8 cellular contexts compared by ENCODE assay signal in the genomic region with DNA sequence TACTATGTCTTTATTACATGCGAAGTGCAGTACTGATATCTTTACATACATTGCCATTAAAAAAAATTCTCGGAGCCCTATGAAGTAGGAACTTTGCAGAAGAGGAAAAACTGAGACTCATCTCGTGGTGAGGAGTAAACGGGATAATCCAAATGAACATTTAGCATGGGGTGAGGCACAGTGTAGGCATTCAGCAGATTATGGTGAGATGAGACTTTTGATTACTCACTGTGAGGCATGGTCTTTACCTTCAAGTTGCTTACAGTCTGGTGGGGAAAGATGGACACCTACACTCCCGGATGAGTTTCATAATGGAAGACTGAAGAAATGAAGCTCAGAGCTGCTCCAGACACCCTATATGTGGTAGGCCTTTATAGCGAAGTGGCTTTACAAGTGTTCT. TPM values are rescaled to one million over a fixed set of nuclear protein-coding genes. Genes with fewer than 3 reads are reported as not detected.
DNase-seq lines count a peak whose midpoint lies in the region; ATAC-seq and TF ChIP-seq lines count a peak whose summit lies in the region.

No MANE protein-coding gene starts in this region.

- no peak for TF ChIP-seq POLR2A in gastrocnemius medialis (IDR thresholded peaks at IDR 0.05)

- H3K4me1 ChIP-seq in SJCRH30 (peaks cover 14% of the 10 kb centered on the region), fibroblast of lung (ENCODE audit: control insufficient read depth, extremely low read depth, insufficient read depth, low read length) (peaks cover 6% of the 10 kb centered on the region), gastrocnemius medialis (peaks cover 58 to 60% of the 10 kb centered on the region in 2 donors)

- H3K79me2 ChIP-seq in fibroblast of lung (ENCODE audit: control insufficient read depth, insufficient read depth, low read length): peaks cover 68% of the 10 kb centered on the region

- DNase-seq in GM12864 (ENCODE audit: low read depth) (no peak), SJCRH30 (no peak), fibroblast of lung (ENCODE audit: low read depth in 2 of 2) (peak in 1 of 2 donors; percentile 25), gastrocnemius medialis (no peak), AG20443 (ENCODE audit: low spot score) (no peak), head of caudate nucleus (no peak)
- no peak for DNase-seq in stimulated activated CD4-positive, alpha-beta T cell treated with anti-CD3 and anti-CD28 coated beads, Interleukin-15, amount 100 ng/mL, for 24 hours

- TF ChIP-seq CTCF in GM12864 (IDR thresholded peaks at IDR 0.05; ENCODE audit: low read depth, low read length, missing control alignments): no peak
- TF ChIP-seq CTCF in fibroblast of lung (conservative IDR thresholded peaks at IDR 0.05 in 1 of 2, IDR thresholded peaks at IDR 0.05 in 1 of 2; ENCODE audit: low read depth in 1 of 2, low read length in 2 of 2): no peak
- no peak for TF ChIP-seq CTCF in gastrocnemius medialis (IDR thresholded peaks at IDR 0.05 in 4 of 5, conservative IDR thresholded peaks at IDR 0.05 in 1 of 5)

- H3K27ac ChIP-seq in SJCRH30: no peak overlapping the region
- H3K27ac ChIP-seq in fibroblast of lung (ENCODE audit: insufficient read depth, low read length): no peak overlapping the region
- H3K27ac ChIP-seq in gastrocnemius medialis: peak overlapping the region; percentile 95 to 97 (median 96)

- H2AFZ ChIP-seq in fibroblast of lung (ENCODE audit: low read length): no peak overlapping the region

- H3K36me3 ChIP-seq in SJCRH30 (peaks cover 26% of the 10 kb centered on the region), fibroblast of lung (ENCODE audit: control insufficient read depth, insufficient read depth, low read length) (no peaks in the 10 kb centered on the region), gastrocnemius medialis (peaks cover 0 to 16% of the 10 kb centered on the region in 2 donors)

- in situ Hi-C loops in gastrocnemius medialis (cut with MboI; ENCODE audit: low sequenced_read_pairs in 4 of 4): loop anchor here in 1 of 4 donors (25.0 kb wide), 1 partner anchor 402 kb away; a partner anchor contains a TSS

- no peaks in the 10 kb centered on the region for H3K9me3 ChIP-seq in SJCRH30 (replicated peaks)
- H3K9me3 ChIP-seq in fibroblast of lung (ENCODE audit: control insufficient read depth, insufficient read depth, low read depth, low read length): no peaks in the 10 kb centered on the region
- no peaks in the 10 kb centered on the region for H3K9me3 ChIP-seq in gastrocnemius medialis

- intact Hi-C loops in gastrocnemius medialis (cut with DNase I; ENCODE audit: low total_unique reads) (no loop called here), head of caudate nucleus (cut with DNase I) (no loop called here)

- no peak overlapping the region for H3K9ac ChIP-seq in fibroblast of lung (ENCODE audit: insufficient read depth, low read length)

- ATAC-seq in gastrocnemius medialis (no peak), GM21526 (IDR thresholded peaks at IDR 0.05; ENCODE audit: low FRiP score, unreplicated experiment) (no peak)

- H3K4me3 ChIP-seq in GM12864 (ENCODE audit: low read depth, low read length) (peak overlapping the region; percentile 85), SJCRH30 (peak overlapping the region; percentile 79), fibroblast of lung (replicated peaks in 1 of 4; ENCODE audit: control extremely low read depth in 1 of 4, insufficient read depth in 1 of 4, low read depth in 3 of 4, low read length in 4 of 4) (peak overlapping the region; percentile 83 to 95 (median 87)), gastrocnemius medialis (peak overlapping the region; percentile 77 to 98 (median 92))

- H3K27me3 ChIP-seq in SJCRH30 (no peaks in the 10 kb centered on the region), fibroblast of lung (ENCODE audit: control insufficient read depth, insufficient read depth, low read length) (no peaks in the 10 kb centered on the region), gastrocnemius medialis (no peaks in the 10 kb centered on the region)

- H3K4me2 ChIP-seq in fibroblast of lung (ENCODE audit: extremely low read depth, insufficient read depth, low read length): peak overlapping the region; percentile 86

- H4K20me1 ChIP-seq in fibroblast of lung (ENCODE audit: control insufficient read depth, extremely low read depth, insufficient read depth, low read length): no peaks in the 10 kb centered on the region

RNA-seq across cellular contexts. Expression of a gene that starts 1.4 kb away (rescaled TPM):
- 55.7 and 56.6 TPM in 2 replicates for total RNA-seq in SJCRH30 (2014; rRNA removed; shearing (Covaris generic))
- total RNA-seq in fibroblast of lung: 21.1 and 23.8 TPM in 2 replicates
- 17.5 and 23.9 TPM in 2 replicates for polyA plus RNA-seq in fibroblast of lung
- polyA plus RNA-seq in fibroblast of lung (2012): 9.8 and 12.7 TPM in 2 replicates
- 14.9 and 18.0 TPM in 2 replicates for polyA minus RNA-seq in fibroblast of lung (ENCODE audit: low replicate concordance)
- total RNA-seq in gastrocnemius medialis: 10 to 100 TPM; 25.2 to 61.0 (median 40.6) TPM

RNA-seq across cellular contexts. Expression of a gene that starts 1.7 kb away (rescaled TPM):
- total RNA-seq in SJCRH30 (2014; rRNA removed; shearing (Covaris generic)): 57.5 and 66.0 TPM in 2 replicates
- total RNA-seq in fibroblast of lung (15.9 and 20.0 TPM in 2 replicates), gastrocnemius medialis (10 to 100 TPM; 14.8 to 25.4 (median 20.3) TPM)
- 12.6 and 17.9 TPM in 2 replicates for polyA plus RNA-seq in fibroblast of lung
- 7.5 and 11.8 TPM in 2 replicates for polyA plus RNA-seq in fibroblast of lung (2012)
- 22.2 and 30.7 TPM in 2 replicates for polyA minus RNA-seq in fibroblast of lung (ENCODE audit: low replicate concordance)

Comparison
In these comparisons a context has a peak if more than half of its experiments do, and no peak if none do; other contexts are left out.
1. H3K27ac ChIP-seq: peak in gastrocnemius medialis (4 of 4); none in SJCRH30 (single experiment) and fibroblast of lung (single experiment).
2. Peak in every context shown above with its lines, with median percentiles within 50 percentile points of each other: H3K4me3 ChIP-seq.